11 cellular contexts compared by ENCODE assay signal in the genomic region with DNA sequence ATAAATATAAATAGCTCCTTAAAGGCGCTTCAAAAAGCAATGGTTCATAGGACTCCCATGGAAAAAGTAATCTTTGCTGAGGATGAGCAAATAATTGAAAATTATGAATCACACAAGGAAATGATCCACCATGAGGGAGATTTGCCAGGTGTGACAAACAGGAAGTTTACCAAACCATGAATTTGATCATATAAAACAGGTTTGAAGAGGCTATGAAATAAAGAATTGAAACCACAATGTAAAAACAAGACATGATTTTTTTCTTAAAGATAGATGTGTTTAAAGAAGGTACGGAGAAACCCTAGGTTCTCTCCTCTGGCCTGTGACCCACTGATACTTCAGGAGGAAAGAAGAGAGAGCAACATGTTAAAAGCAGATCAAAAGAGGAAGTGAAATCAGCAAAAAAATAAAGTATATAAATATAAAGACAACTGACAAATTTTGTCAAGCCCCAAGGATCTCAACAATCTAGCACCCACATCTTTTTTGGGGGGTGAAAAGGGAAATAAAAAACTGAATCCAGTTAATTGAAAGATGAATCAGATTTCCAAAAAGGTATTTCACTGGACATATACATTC.
DNase-seq lines count a peak whose midpoint lies in the region; ATAC-seq lines count a peak whose summit lies in the region.
"Had no signal": no experiment of that assay in that cellular context is flagged by ENCODE, and none has a peak within 500 bp of the region (broad histone marks: within the 10 kb centered on the region; RNA-seq: fewer than 3 reads in every experiment).

No MANE protein-coding gene starts in this region.

- H3K4me1 Mint-ChIP-seq in activated CD4-positive, alpha-beta memory T cell treated with anti-CD3 and anti-CD28 coated beads, Interleukin-2, amount 10 ng/mL, durations not matched to agents 7 days and 5 days = peaks cover 26% of the 10 kb centered on the region
- H3K4me1 Mint-ChIP-seq: neural crest cell had no signal

- H3K27ac ChIP-seq in Karpas-422 (ENCODE audit: low read length) = peak overlapping the region; percentile 55
- H3K27ac ChIP-seq: HL-60, VCaP had no signal

- H3K9me3 ChIP-seq in Karpas-422 (ENCODE audit: low read length) = no peaks in the 10 kb centered on the region

- intact Hi-C loops in left ventricle myocardium superior (cut with micrococcal nuclease) = no loop called here

- DNase-seq in Karpas-422 = peak; percentile 75
- DNase-seq in kidney tubule cell (ENCODE audit: low spot score) = peak; percentile 80
- DNase-seq in activated CD4-positive, alpha-beta memory T cell treated with anti-CD3 and anti-CD28 coated beads, Interleukin-2, amount 10 ng/mL, durations not matched to agents 7 days and 5 days = no peak
- no peak for DNase-seq in SHP77 treated with DMSO at 0.1 percent for 48 hours (lab: John Stamatoyannopoulos, UW)
- DNase-seq in left ventricle myocardium superior = no peak
- DNase-seq in NCI-H1694 (lab: John Stamatoyannopoulos, UW) = no peak

- peaks cover 43% of the 10 kb centered on the region for H3K36me3 Mint-ChIP-seq in activated CD4-positive, alpha-beta memory T cell treated with anti-CD3 and anti-CD28 coated beads, Interleukin-2, amount 10 ng/mL, durations not matched to agents 7 days and 5 days (ENCODE audit: low read depth)

- peak; percentile 88 for ATAC-seq in GM18909 (IDR thresholded peaks at IDR 0.05; ENCODE audit: poor library complexity, unreplicated experiment)
- peak; percentile 80 for ATAC-seq in HG02610 (IDR thresholded peaks at IDR 0.05; ENCODE audit: unreplicated experiment)
- no peak for ATAC-seq in left ventricle myocardium superior

- H3K79me2 ChIP-seq in Karpas-422 (ENCODE audit: low read length) = no peaks in the 10 kb centered on the region

- no peaks in the 10 kb centered on the region for H3K9me2 ChIP-seq in Karpas-422 (replicated peaks; ENCODE audit: insufficient read depth, low read length)

- no peak overlapping the region for H3K27ac Mint-ChIP-seq in activated CD4-positive, alpha-beta memory T cell treated with anti-CD3 and anti-CD28 coated beads, Interleukin-2, amount 10 ng/mL, durations not matched to agents 7 days and 5 days

- H3K4me1 ChIP-seq in Karpas-422 (ENCODE audit: low read length) = peaks cover 27% of the 10 kb centered on the region

- no peak overlapping the region for H3K4me3 ChIP-seq in Karpas-422 (ENCODE audit: low read length)

- no peaks in the 10 kb centered on the region for H3K27me3 ChIP-seq in Karpas-422 (ENCODE audit: low read length)

- H3K36me3 ChIP-seq in Karpas-422 (ENCODE audit: insufficient read depth, low read length) = no peaks in the 10 kb centered on the region

- H3K27me3 Mint-ChIP-seq in activated CD4-positive, alpha-beta memory T cell treated with anti-CD3 and anti-CD28 coated beads, Interleukin-2, amount 10 ng/mL, durations not matched to agents 7 days and 5 days = no peaks in the 10 kb centered on the region

- CTCF ChIA-PET in activated CD4-positive, alpha-beta memory T cell treated with anti-CD3 and anti-CD28 coated beads, Interleukin-2, amount 10 ng/mL, durations not matched to agents 7 days and 5 days (lab: Charles Lee) = no interaction called here

- no peak overlapping the region for H3K9ac ChIP-seq in Karpas-422 (ENCODE audit: low read length)

- H3K4me3 Mint-ChIP-seq in activated CD4-positive, alpha-beta memory T cell treated with anti-CD3 and anti-CD28 coated beads, Interleukin-2, amount 10 ng/mL, durations not matched to agents 7 days and 5 days = no peak overlapping the region
- H3K4me3 Mint-ChIP-seq: neural crest cell had no signal

- H2AFZ ChIP-seq in Karpas-422 (ENCODE audit: low read length) = no peak overlapping the region

- POLR2A ChIA-PET in activated CD4-positive, alpha-beta memory T cell treated with anti-CD3 and anti-CD28 coated beads, Interleukin-2, amount 10 ng/mL, durations not matched to agents 7 days and 5 days (lab: Charles Lee) = no interaction called here

- H4K20me1 ChIP-seq in Karpas-422 (ENCODE audit: insufficient read depth, low read depth, low read length) = no peaks in the 10 kb centered on the region

- H3K4me2 ChIP-seq in Karpas-422 (ENCODE audit: low read depth, low read length, poor library complexity, severe bottlenecking) = peak overlapping the region; percentile 46

- H3K9me3 Mint-ChIP-seq in activated CD4-positive, alpha-beta memory T cell treated with anti-CD3 and anti-CD28 coated beads, Interleukin-2, amount 10 ng/mL, durations not matched to agents 7 days and 5 days = peaks cover 16% of the 10 kb centered on the region

Comparison
In these comparisons a context has a peak if more than half of its experiments do, and no peak if none do; other contexts are left out.
1. DNase-seq: peak in Karpas-422 (single experiment) and kidney tubule cell (single experiment); none in activated CD4-positive, alpha-beta memory T cell treated with anti-CD3 and anti-CD28 coated beads, Interleukin-2, amount 10 ng/mL, durations not matched to agents 7 days and 5 days (single experiment), SHP77 treated with DMSO at 0.1 percent for 48 hours (single experiment), left ventricle myocardium superior (single experiment) and NCI-H1694 (single experiment).